Comparison of ENCODE assay signal across 1 cellular context in the genomic region with DNA sequence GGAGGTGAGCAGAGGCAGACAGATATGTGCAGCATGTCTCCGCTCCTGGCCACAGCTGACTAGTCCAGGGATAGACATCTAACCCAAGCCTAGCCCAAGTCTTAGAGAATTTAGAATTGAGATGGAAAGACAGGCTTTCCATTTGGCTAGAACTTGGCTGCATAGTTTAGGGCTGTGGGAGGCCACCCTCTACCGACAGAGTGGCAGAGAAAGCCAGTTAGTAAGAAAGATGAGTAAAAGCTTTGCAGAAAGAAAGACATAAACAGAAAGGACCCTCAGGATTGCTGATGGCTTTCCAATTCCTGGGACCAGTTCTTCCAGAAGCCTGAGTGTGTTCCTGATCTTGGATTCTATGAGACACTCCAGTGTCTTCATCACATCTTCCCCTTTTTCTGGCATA.
TF ChIP-seq lines count a peak whose summit lies in the region.

No MANE protein-coding gene starts in this region.

TF ChIP-seq in HepG2, 621 proteins besides CTCF, POLR2A, EP300 and RAD21 (continued from another document):
- TF ChIP-seq, protein P1, sequence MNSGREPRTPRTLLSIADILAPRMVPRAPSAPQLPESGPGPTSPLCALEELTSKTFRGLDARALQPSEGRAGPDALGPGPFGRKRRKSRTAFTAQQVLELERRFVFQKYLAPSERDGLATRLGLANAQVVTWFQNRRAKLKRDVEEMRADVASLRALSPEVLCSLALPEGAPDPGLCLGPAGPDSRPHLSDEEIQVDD (CRISPR knock-in tag; IDR thresholded peaks at IDR 0.05; ENCODE audit: borderline replicate concordance) = no peak
- no peak for TF ChIP-seq NR2F2 (IDR thresholded peaks at IDR 0.05; ENCODE audit: borderline replicate concordance, low read depth)
